ENCODE assay signal across 24 cellular contexts in genomic region chr2:70939001-70939846, GRCh38. TPM values are rescaled to one million over a fixed set of nuclear protein-coding genes. Genes with fewer than 3 reads are reported as not detected.
DNase-seq lines count a peak whose midpoint lies in the region; ATAC-seq and TF ChIP-seq lines count a peak whose summit lies in the region.
"Had no signal": no experiment of that assay in that cellular context is flagged by ENCODE, and none has a peak within 500 bp of the region (broad histone marks: within the 10 kb centered on the region; RNA-seq: fewer than 3 reads in every experiment).

No MANE protein-coding gene starts in this region.

- H3K4me1 ChIP-seq in HUES6 (ENCODE audit: control insufficient read depth, insufficient read depth, low read length) (peaks cover 58% of the 10 kb centered on the region), NT2/D1 (ENCODE audit: insufficient read depth, insufficient read length) (peaks cover 42% of the 10 kb centered on the region)
- H3K4me1 ChIP-seq: BE2C, left ventricle myocardium inferior, parathyroid adenoma, testis had no signal

- H3K27me3 Mint-ChIP-seq in endothelial cell (ENCODE audit: unreplicated experiment), result peaks cover 23% of the 10 kb centered on the region

- ATAC-seq in HG02973 (IDR thresholded peaks at IDR 0.05; ENCODE audit: unreplicated experiment), result no peak
- ATAC-seq: activated CD8-positive, alpha-beta T cell treated with anti-CD3 and anti-CD28 coated beads for 36 hours; GM12878; Right ventricle myocardium inferior had no signal

- H3K36me3 Mint-ChIP-seq in endothelial cell (ENCODE audit: low read depth, unreplicated experiment), result no peaks in the 10 kb centered on the region

- no peak overlapping the region for H3K27ac Mint-ChIP-seq in endothelial cell (ENCODE audit: unreplicated experiment)
- H3K27ac Mint-ChIP-seq: activated CD8-positive, alpha-beta T cell treated with anti-CD3 and anti-CD28 coated beads for 36 hours; activated T-helper 2 cell treated with anti-CD3 and anti-CD28 coated beads, Interferon-gamma antibody, Interleukin-2, Interleukin-4, amounts not matched to agents 10 μg/mL and 5 μg/mL and 100 μg/mL, durations not matched to agents 14 hours and 24 hours and 36 hours had no signal

- DNase-seq in NT2/D1 (ENCODE audit: low read depth, low spot score) (no peak), iPS-NIHi11 (ENCODE audit: low spot score) (peak; percentile 71), retina (peak; percentile 84), NCI-H2029 (lab: John Stamatoyannopoulos, UW) (no peak), endothelial cell (ENCODE audit: low spot score) (no peak)
- DNase-seq: activated CD8-positive, alpha-beta T cell treated with anti-CD3 and anti-CD28 coated beads for 36 hours; BE2C; GDM1; Karpas-422; left ventricle myocardium inferior; NCI-H1436; testis had no signal

- H3K4me3 ChIP-seq in HUES6 (ENCODE audit: low read depth, low read length), result peak overlapping the region; percentile 49
- H3K4me3 ChIP-seq in NT2/D1 (ENCODE audit: insufficient read length, low read depth), result no peak overlapping the region
- H3K4me3 ChIP-seq: GM12878, left ventricle myocardium inferior, smooth muscle cell, testis had no signal

- H3K36me3 ChIP-seq in HUES6 (ENCODE audit: control insufficient read depth, insufficient read depth, low read length) (no peaks in the 10 kb centered on the region), NT2/D1 (ENCODE audit: insufficient read depth, insufficient read length, low read length) (no peaks in the 10 kb centered on the region)
- H3K36me3 ChIP-seq: BE2C, left ventricle myocardium inferior had no signal

- H3K27ac ChIP-seq in HUES6 (ENCODE audit: low read depth, low read length), result no peak overlapping the region
- H3K27ac ChIP-seq: HL-60, left ventricle myocardium inferior, parathyroid adenoma, testis, VCaP had no signal

- TF ChIP-seq CTCF in endothelial cell (IDR thresholded peaks at IDR 0.05; ENCODE audit: unreplicated experiment), result no peak

- H3K27me3 ChIP-seq in HUES6 (ENCODE audit: control insufficient read depth, insufficient read depth, low read length), result peaks cover 91% of the 10 kb centered on the region
- H3K27me3 ChIP-seq in NT2/D1 (ENCODE audit: insufficient read depth, insufficient read length), result peaks cover 33% of the 10 kb centered on the region
- H3K27me3 ChIP-seq: BE2C, testis had no signal

- H3K9ac ChIP-seq in HUES6 (ENCODE audit: low read length), result no peak overlapping the region
- peak overlapping the region; percentile 36 for H3K9ac ChIP-seq in NT2/D1 (ENCODE audit: insufficient read length, low read depth)
- H3K9ac ChIP-seq: parathyroid adenoma had no signal

- no peaks in the 10 kb centered on the region for H3K9me3 Mint-ChIP-seq in endothelial cell (ENCODE audit: unreplicated experiment)
- H3K9me3 Mint-ChIP-seq: activated CD8-positive, alpha-beta T cell treated with anti-CD3 and anti-CD28 coated beads for 36 hours; activated T-helper 2 cell treated with anti-CD3 and anti-CD28 coated beads, Interferon-gamma antibody, Interleukin-2, Interleukin-4, amounts not matched to agents 10 μg/mL and 5 μg/mL and 100 μg/mL, durations not matched to agents 14 hours and 24 hours and 36 hours; central memory CD8-positive, alpha-beta T cell had no signal

- H3K4me1 Mint-ChIP-seq in endothelial cell (ENCODE audit: unreplicated experiment), result peaks cover 18% of the 10 kb centered on the region
- H3K4me1 Mint-ChIP-seq: central memory CD8-positive, alpha-beta T cell had no signal

- H3K9me3 ChIP-seq in HUES6 (ENCODE audit: control insufficient read depth, insufficient read depth, low read depth, low read length) (no peaks in the 10 kb centered on the region), NT2/D1 (ENCODE audit: insufficient read depth, low read length) (no peaks in the 10 kb centered on the region)
- H3K9me3 ChIP-seq: BE2C, left ventricle myocardium inferior, testis had no signal

- H3K4me3 Mint-ChIP-seq in endothelial cell (ENCODE audit: unreplicated experiment), result no peak overlapping the region
- H3K4me3 Mint-ChIP-seq: activated CD8-positive, alpha-beta T cell treated with anti-CD3 and anti-CD28 coated beads for 36 hours; central memory CD8-positive, alpha-beta T cell had no signal

RNA-seq across cellular contexts. Expression of gene ATP6V1B1, which starts 3.5 kb away (rescaled TPM):
- total RNA-seq in endothelial cell (ENCODE audit: unreplicated experiment), result not detected
- total RNA-seq: activated CD8-positive, alpha-beta T cell treated with anti-CD3 and anti-CD28 coated beads for 36 hours; activated T-helper 2 cell treated with anti-CD3 and anti-CD28 coated beads, Interferon-gamma antibody, Interleukin-2, Interleukin-4, amounts not matched to agents 10 μg/mL and 5 μg/mL and 100 μg/mL, durations not matched to agents 14 hours and 24 hours and 36 hours; GM12878; left ventricle myocardium inferior; Right ventricle myocardium inferior; smooth muscle cell; T-helper 1 cell treated with Interleukin-12 subunit alpha and Interleukin-12 subunit beta and Interleukin-4 antibody, amounts not matched to agents 30 ng/mL and 1 ng/mL, for 36 hours had no signal

RNA-seq across cellular contexts. Expression of gene VAX2, which starts 38.8 kb away (rescaled TPM):
- 2.2 TPM for total RNA-seq in endothelial cell (ENCODE audit: unreplicated experiment)
- total RNA-seq: activated CD8-positive, alpha-beta T cell treated with anti-CD3 and anti-CD28 coated beads for 36 hours; activated T-helper 2 cell treated with anti-CD3 and anti-CD28 coated beads, Interferon-gamma antibody, Interleukin-2, Interleukin-4, amounts not matched to agents 10 μg/mL and 5 μg/mL and 100 μg/mL, durations not matched to agents 14 hours and 24 hours and 36 hours; GM12878; T-helper 1 cell treated with Interleukin-12 subunit alpha and Interleukin-12 subunit beta and Interleukin-4 antibody, amounts not matched to agents 30 ng/mL and 1 ng/mL, for 36 hours had no signal

RNA-seq across cellular contexts. Expression of gene ANKRD53, which starts 39.2 kb away (rescaled TPM):
- total RNA-seq in endothelial cell (ENCODE audit: unreplicated experiment), result 0.56 TPM
- total RNA-seq: activated CD8-positive, alpha-beta T cell treated with anti-CD3 and anti-CD28 coated beads for 36 hours; activated T-helper 2 cell treated with anti-CD3 and anti-CD28 coated beads, Interferon-gamma antibody, Interleukin-2, Interleukin-4, amounts not matched to agents 10 μg/mL and 5 μg/mL and 100 μg/mL, durations not matched to agents 14 hours and 24 hours and 36 hours; GM12878; NCI-H460; T-helper 1 cell treated with Interleukin-12 subunit alpha and Interleukin-12 subunit beta and Interleukin-4 antibody, amounts not matched to agents 30 ng/mL and 1 ng/mL, for 36 hours had no signal

RNA-seq across cellular contexts. Expression of gene TEX261, which starts 55.4 kb away (rescaled TPM):
- 37.1 TPM for total RNA-seq in endothelial cell (ENCODE audit: unreplicated experiment)

Comparison
In these comparisons a context has a peak if more than half of its experiments do, and no peak if none do; other contexts are left out.
1. DNase-seq: peak in iPS-NIHi11 (single experiment) and retina (single experiment); none in NT2/D1 (single experiment), NCI-H2029 (single experiment) and endothelial cell (single experiment).